Comparison of ENCODE assay signal across 8 cellular contexts in genomic region chr10:28678687-28679457, GRCh38. TPM values are rescaled to one million over a fixed set of nuclear protein-coding genes. Genes with fewer than 3 reads are reported as not detected.
DNase-seq lines count a peak whose midpoint lies in the region; ATAC-seq, FAIRE-seq and TF ChIP-seq lines count a peak whose summit lies in the region.

No MANE protein-coding gene starts in this region.

- no peaks in the 10 kb centered on the region for H3K36me3 ChIP-seq in bronchial epithelial cell (ENCODE audit: control insufficient read depth, insufficient read depth, low read length)

- H3K27me3 ChIP-seq in bronchial epithelial cell (ENCODE audit: control insufficient read depth, insufficient read depth, low read length) = peaks cover 4% of the 10 kb centered on the region

- H3K4me3 ChIP-seq in bronchial epithelial cell (ENCODE audit: low read depth, low read length) = peak overlapping the region; percentile 74

- ATAC-seq in HG02642 (IDR thresholded peaks at IDR 0.05; ENCODE audit: poor library complexity, unreplicated experiment) = no peak

- TF ChIP-seq CTCF in bronchial epithelial cell (IDR thresholded peaks at IDR 0.05; ENCODE audit: insufficient read depth, low read length, severe bottlenecking) = no peak

- DNase-seq in EH (ENCODE audit: low read depth) = peak; percentile 41
- peak; percentile 73 for DNase-seq in NCI-H2227 (lab: John Stamatoyannopoulos, UW; ENCODE audit: unreplicated experiment)
- DNase-seq in bronchial epithelial cell (ENCODE audit: low read depth) = no peak
- DNase-seq in lung microvascular endothelial cell (ENCODE audit: low read depth in 2 of 2) = peak; percentile 6 to 33
- DNase-seq in activated effector memory CD4-positive, alpha-beta T cell treated with anti-CD3 and anti-CD28 coated beads, Interleukin-2, amount 50 U/mL, for 16 hours = no peak
- no peak for DNase-seq in HCEC 1CT
- no peak for DNase-seq in ecto neural progenitor cell (ENCODE audit: low spot score)

- no peak for FAIRE-seq in bronchial epithelial cell (lab: Jason Lieb, UNC)

RNA-seq across cellular contexts. Expression of gene BAMBI, which starts 1.6 kb away (rescaled TPM):
- 8.7 and 28.5 TPM in 2 replicates for total RNA-seq in bronchial epithelial cell
- 2.0 and 3.0 TPM in 2 replicates for total RNA-seq in lung microvascular endothelial cell

Comparison
In these comparisons a context has a peak if more than half of its experiments do, and no peak if none do; other contexts are left out.
1. DNase-seq: peak in EH (single experiment), NCI-H2227 (single experiment) and lung microvascular endothelial cell (2 of 2); none in bronchial epithelial cell (single experiment), activated effector memory CD4-positive, alpha-beta T cell treated with anti-CD3 and anti-CD28 coated beads, Interleukin-2, amount 50 U/mL, for 16 hours (single experiment), HCEC 1CT (single experiment) and ecto neural progenitor cell (single experiment).